ENCODE assay signal across 16 cellular contexts in genomic region chr9:72322259-72322658, GRCh38.
"Had no signal": no experiment of that assay in that cellular context is flagged by ENCODE, and none has a peak within 500 bp of the region (broad histone marks: within the 10 kb centered on the region; RNA-seq: fewer than 3 reads in every experiment).

No MANE protein-coding gene starts in this region.

- H3K27ac ChIP-seq: body of pancreas, hepatocyte, parathyroid adenoma had no signal

- H3K9ac ChIP-seq: parathyroid adenoma had no signal

- H3K36me3 Mint-ChIP-seq: activated naive CD4-positive, alpha-beta T cell treated with anti-CD3 and anti-CD28 coated beads, Interleukin-2, amount 50 U/mL, for 72 hours; mesothelial cell of epicardium; type B pancreatic cell had no signal

- H3K4me3 Mint-ChIP-seq: mesothelial cell of epicardium; nephron; stimulated activated naive CD8-positive, alpha-beta T cell treated with anti-CD3 and anti-CD28 coated beads, Interleukin-15, Interleukin-2, amounts not matched to agents 100 ng/mL and 50 ng/mL, for 24 hours; type B pancreatic cell had no signal

- DNase-seq: activated CD4-positive, alpha-beta T cell treated with anti-CD3 and anti-CD28 coated beads, Interleukin-2, amount 50 U/mL, for 48 hours; activated gamma-delta T cell; amniotic stem cell; body of pancreas; central memory CD4-positive, alpha-beta T cell; stimulated activated CD4-positive, alpha-beta T cell treated with anti-CD3 and anti-CD28 coated beads, Interleukin-12 subunit alpha, Interleukin-12 subunit beta, amount 100 ng/mL, for 4 hours; stimulated activated CD4-positive, alpha-beta T cell treated with anti-CD3 and anti-CD28 coated beads, Interleukin-2, amount 100 ng/mL, for 24 hours had no signal

- H3K4me3 ChIP-seq: body of pancreas, hepatocyte had no signal

- H3K4me1 Mint-ChIP-seq: mesothelial cell of epicardium, nephron had no signal

- FAIRE-seq: colon, TTC549 had no signal

- H3K27ac Mint-ChIP-seq: activated naive CD4-positive, alpha-beta T cell treated with anti-CD3 and anti-CD28 coated beads, Interleukin-2, amount 50 U/mL, for 72 hours; mesothelial cell of epicardium; nephron; stimulated activated naive CD8-positive, alpha-beta T cell treated with anti-CD3 and anti-CD28 coated beads, Interleukin-15, Interleukin-2, amounts not matched to agents 100 ng/mL and 50 ng/mL, for 24 hours; type B pancreatic cell had no signal

- H3K27me3 Mint-ChIP-seq: stimulated activated naive CD8-positive, alpha-beta T cell treated with anti-CD3 and anti-CD28 coated beads, Interleukin-15, Interleukin-2, amounts not matched to agents 100 ng/mL and 50 ng/mL, for 24 hours; type B pancreatic cell had no signal

- H2AFZ ChIP-seq: hepatocyte, parathyroid adenoma had no signal

- H3K27me3 ChIP-seq: body of pancreas, hepatocyte had no signal

- H3K4me2 ChIP-seq: hepatocyte had no signal

- H3K9me3 ChIP-seq: body of pancreas had no signal

- H3K79me2 ChIP-seq: hepatocyte, parathyroid adenoma had no signal

- H3K9me3 Mint-ChIP-seq: activated naive CD4-positive, alpha-beta T cell treated with anti-CD3 and anti-CD28 coated beads, Interleukin-2, amount 50 U/mL, for 72 hours; stimulated activated naive CD8-positive, alpha-beta T cell treated with anti-CD3 and anti-CD28 coated beads, Interleukin-15, Interleukin-2, amounts not matched to agents 100 ng/mL and 50 ng/mL, for 24 hours had no signal

- H3K4me1 ChIP-seq: body of pancreas, parathyroid adenoma had no signal
